Comparison of ENCODE assay signal across 13 cellular contexts in the genomic region with DNA sequence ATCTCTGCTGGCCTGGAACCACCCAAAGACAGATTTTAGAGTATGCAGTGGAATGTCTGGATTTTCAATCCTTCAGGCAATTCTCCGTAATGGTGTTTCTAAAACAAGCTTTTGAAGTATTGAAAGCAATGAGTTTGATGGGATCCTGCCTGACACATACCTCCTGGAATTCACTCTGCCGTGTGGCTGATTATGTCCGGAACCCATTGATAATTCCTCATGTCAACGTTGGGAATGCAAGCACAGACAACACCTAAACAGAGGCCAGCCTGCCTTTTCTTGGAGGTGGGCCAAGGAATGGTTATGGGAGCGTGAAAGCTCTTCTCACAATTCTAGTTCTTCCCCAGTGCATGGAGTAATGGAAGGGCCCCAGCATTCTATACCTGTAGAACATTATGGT.
DNase-seq lines count a peak whose midpoint lies in the region; ATAC-seq and TF ChIP-seq lines count a peak whose summit lies in the region.
"Had no signal": no experiment of that assay in that cellular context is flagged by ENCODE, and none has a peak within 500 bp of the region (broad histone marks: within the 10 kb centered on the region; RNA-seq: fewer than 3 reads in every experiment).

No MANE protein-coding gene starts in this region.

- no peaks in the 10 kb centered on the region for H3K36me3 Mint-ChIP-seq in chondrocyte (ENCODE audit: low read depth)
- peaks cover 0 to 5% (median 0%) of the 10 kb centered on the region in 3 donors for H3K36me3 Mint-ChIP-seq in naive thymus-derived CD8-positive, alpha-beta T cell

- peaks cover 77% of the 10 kb centered on the region for H3K4me1 Mint-ChIP-seq in chondrocyte (ENCODE audit: low read depth)
- H3K4me1 Mint-ChIP-seq in naive thymus-derived CD8-positive, alpha-beta T cell: peaks cover 42 to 95% (median 91%) of the 10 kb centered on the region in 4 donors

- H3K9me3 Mint-ChIP-seq in chondrocyte (ENCODE audit: low read depth): peaks cover 3% of the 10 kb centered on the region
- H3K9me3 Mint-ChIP-seq in naive thymus-derived CD8-positive, alpha-beta T cell: peaks cover 0 to 10% (median 0%) of the 10 kb centered on the region in 9 donors

- DNase-seq in DMS 273 (lab: John Stamatoyannopoulos, UW; ENCODE audit: unreplicated experiment): peak; percentile 3
- DNase-seq in DMS 273 treated with DMSO at 0.1 percent for 48 hours (lab: John Stamatoyannopoulos, UW): no peak
- DNase-seq in NCI-H1105 (lab: John Stamatoyannopoulos, UW): peak; percentile 64
- no peak for DNase-seq in chondrocyte (ENCODE audit: low spot score)
- DNase-seq in naive thymus-derived CD8-positive, alpha-beta T cell: no peak
- DNase-seq in T-helper 1 cell: no peak
- no peak for DNase-seq in caudate nucleus (lab: John Stamatoyannopoulos, UW)
- no peak for DNase-seq in GM10266 (ENCODE audit: extremely low spot score)
- DNase-seq: activated CD4-positive, alpha-beta T cell treated with anti-CD3 and anti-CD28 coated beads, Interleukin-2, amount 50 U/mL, for 1 hour; aorta; KG1; OCI-M1 had no signal

- no peaks in the 10 kb centered on the region for H3K27me3 Mint-ChIP-seq in chondrocyte (ENCODE audit: low read depth)
- no peaks in the 10 kb centered on the region for H3K27me3 Mint-ChIP-seq in naive thymus-derived CD8-positive, alpha-beta T cell

- H3K4me3 Mint-ChIP-seq in chondrocyte (ENCODE audit: unreplicated experiment): no peak overlapping the region
- H3K4me3 Mint-ChIP-seq in naive thymus-derived CD8-positive, alpha-beta T cell: peak overlapping the region in 5 of 10 donors; percentile 31 to 80 (median 71)

- no peak for ATAC-seq in naive thymus-derived CD8-positive, alpha-beta T cell

- POLR2A ChIA-PET in naive thymus-derived CD8-positive, alpha-beta T cell (lab: Charles Lee): interaction anchor here (1.0 to 4.5 kb wide), 5 partner anchors 10 to 248 kb away, joined by 3 to 57 read pairs (median 3); partner anchors contain the start of gene IVNS1ABP

- TF ChIP-seq CTCF in chondrocyte (IDR thresholded peaks at IDR 0.05) (no peak), GM10266 (IDR thresholded peaks at IDR 0.05; ENCODE audit: control insufficient read depth, insufficient read depth, low read depth, missing control alignments) (no peak)

- H3K27ac Mint-ChIP-seq in chondrocyte (ENCODE audit: unreplicated experiment): peak overlapping the region; percentile 79
- H3K27ac Mint-ChIP-seq in naive thymus-derived CD8-positive, alpha-beta T cell: peak overlapping the region; percentile 95 to 99 (median 98)

- H3K27ac ChIP-seq in caudate nucleus (ENCODE audit: low read depth, low read length): no peak overlapping the region
- H3K27ac ChIP-seq: 22Rv1 had no signal

Comparison
In these comparisons a context has a peak if more than half of its experiments do, and no peak if none do; other contexts are left out.
1. DNase-seq: peak in DMS 273 (single experiment) and NCI-H1105 (single experiment); none in DMS 273 treated with DMSO at 0.1 percent for 48 hours (single experiment), chondrocyte (single experiment), naive thymus-derived CD8-positive, alpha-beta T cell (0 of 10), T-helper 1 cell (0 of 5), caudate nucleus (0 of 61) and GM10266 (single experiment).